In genomic region chr9:108776920-108777650, GRCh38 we compare ENCODE assay signal across 10 cellular contexts.
DNase-seq lines count a peak whose midpoint lies in the region; ATAC-seq, FAIRE-seq and TF ChIP-seq lines count a peak whose summit lies in the region.
"Had no signal": no experiment of that assay in that cellular context is flagged by ENCODE, and none has a peak within 500 bp of the region (broad histone marks: within the 10 kb centered on the region; RNA-seq: fewer than 3 reads in every experiment).

No MANE protein-coding gene starts in this region.

- H3K14ac ChIP-seq in trophoblast cell (ENCODE audit: low read length) = no peak overlapping the region

- no peak overlapping the region for H3K4me2 ChIP-seq in keratinocyte (ENCODE audit: control insufficient read depth, extremely low read depth, insufficient read depth, low read depth, low read length)
- no peak overlapping the region for H3K4me2 ChIP-seq in trophoblast cell (ENCODE audit: low read length)

- dilution Hi-C loops in keratinocyte (cut with MboI; ENCODE audit: extremely low pct_ligation_motif_present, low sequenced_read_pairs) = loop anchor here (5.0 kb wide), 1 partner anchor 50 kb away; no protein-coding TSS in a partner anchor

- H3K79me1 ChIP-seq in trophoblast cell (ENCODE audit: low read length) = no peaks in the 10 kb centered on the region

- H3K36me3 ChIP-seq in keratinocyte (ENCODE audit: control insufficient read depth in 2 of 2, extremely low read depth in 1 of 2, insufficient read depth in 2 of 2, low read length in 2 of 2) = no peaks in the 10 kb centered on the region
- no peaks in the 10 kb centered on the region for H3K36me3 ChIP-seq in trophoblast cell (ENCODE audit: control insufficient read depth in 1 of 2, insufficient read depth in 2 of 2, low read length in 2 of 2)

- H3K4me3 ChIP-seq in keratinocyte (ENCODE audit: control insufficient read depth in 2 of 3, extremely low read depth in 1 of 3, insufficient read depth in 2 of 3, low read depth in 1 of 3, low read length in 3 of 3) = no peak overlapping the region
- no peak overlapping the region for H3K4me3 ChIP-seq in trophoblast cell (ENCODE audit: low read depth, low read length)
- H3K4me3 ChIP-seq: SK-N-MC had no signal

- ATAC-seq in GM18519 (IDR thresholded peaks at IDR 0.05; ENCODE audit: low FRiP score, unreplicated experiment) = no peak

- H3K9ac ChIP-seq in keratinocyte (ENCODE audit: control insufficient read depth, extremely low read depth, insufficient read depth, low read length) (no peak overlapping the region), trophoblast cell (ENCODE audit: low read length) (no peak overlapping the region)

- H3K9me3 ChIP-seq in keratinocyte (ENCODE audit: control insufficient read depth, low read depth, low read length) = no peaks in the 10 kb centered on the region
- H3K9me3 ChIP-seq in trophoblast cell (ENCODE audit: insufficient read depth, low read depth, low read length) = peaks cover 1% of the 10 kb centered on the region

- no peak overlapping the region for H3K4ac ChIP-seq in trophoblast cell (ENCODE audit: low read depth, low read length)

- H4K91ac ChIP-seq in trophoblast cell (ENCODE audit: low read depth, low read length) = no peak overlapping the region

- H4K8ac ChIP-seq in trophoblast cell (ENCODE audit: low read depth, low read length) = no peak overlapping the region

- H3K23ac ChIP-seq in trophoblast cell (ENCODE audit: low read length) = no peak overlapping the region

- TF ChIP-seq CTCF in VCaP (conservative IDR thresholded peaks at IDR 0.05) (peak; percentile 61), keratinocyte (optimal IDR thresholded peaks at IDR 0.05 in 1 of 3, IDR thresholded peaks at IDR 0.05 in 1 of 3, conservative IDR thresholded peaks at IDR 0.05 in 1 of 3; ENCODE audit: extremely low read depth in 1 of 3, insufficient read depth in 2 of 3, low read length in 3 of 3) (peak; percentile 46 to 54 (median 50))

- H3K9me1 ChIP-seq in keratinocyte (ENCODE audit: control insufficient read depth, extremely low read depth, insufficient read depth, low read length) = peaks cover 2% of the 10 kb centered on the region

- no peak overlapping the region for H2BK5ac ChIP-seq in trophoblast cell (ENCODE audit: low read depth, low read length, poor library complexity)

- FAIRE-seq in keratinocyte (lab: Jason Lieb, UNC) = peak; percentile 5

- H3K18ac ChIP-seq in trophoblast cell (ENCODE audit: low read length) = no peak overlapping the region

- H4K12ac ChIP-seq in trophoblast cell (ENCODE audit: low read depth, low read length) = no peak overlapping the region

- H3K27ac ChIP-seq in VCaP = no peak overlapping the region
- H3K27ac ChIP-seq in keratinocyte (ENCODE audit: control insufficient read depth, insufficient read depth, low read length) = no peak overlapping the region
- H3K27ac ChIP-seq in trophoblast cell (ENCODE audit: low read depth, low read length) = no peak overlapping the region

- no CpG with 5 or more reads among the region's 4 CpGs for WGBS in trophoblast cell (ENCODE audit: extremely low coverage, insufficient coverage, insufficient read length)

- H3K79me2 ChIP-seq in keratinocyte (ENCODE audit: control insufficient read depth, insufficient read depth, low read length) (no peaks in the 10 kb centered on the region), trophoblast cell (ENCODE audit: control insufficient read depth, insufficient read depth, low read length, poor library complexity) (no peaks in the 10 kb centered on the region)

- H4K20me1 ChIP-seq in keratinocyte (ENCODE audit: control insufficient read depth, extremely low read depth, insufficient read depth, low read length) = no peaks in the 10 kb centered on the region

- peaks cover 23% of the 10 kb centered on the region for H3K4me1 ChIP-seq in keratinocyte (ENCODE audit: control insufficient read depth, extremely low read depth, insufficient read depth, low read length)
- no peaks in the 10 kb centered on the region for H3K4me1 ChIP-seq in trophoblast cell (ENCODE audit: control insufficient read depth in 1 of 2, insufficient read depth in 2 of 2, low read length in 2 of 2)

- H2AFZ ChIP-seq in keratinocyte (ENCODE audit: control insufficient read depth, low read length) = no peak overlapping the region
- H2AFZ ChIP-seq in trophoblast cell (ENCODE audit: insufficient read depth, low read length, poor library complexity) = no peak overlapping the region

- DNase-seq in COLO668 (lab: John Stamatoyannopoulos, UW; ENCODE audit: unreplicated experiment) = peak; percentile 13
- peak; percentile 59 for DNase-seq in HT1080 (ENCODE audit: low read depth)
- no peak for DNase-seq in keratinocyte (ENCODE audit: low read depth, low spot score)
- DNase-seq in activated CD8-positive, alpha-beta memory T cell treated with anti-CD3 and anti-CD28 coated beads for 24 hours = no peak
- DNase-seq in trophoblast cell = no peak
- no peak for DNase-seq in hepatic stellate cell (ENCODE audit: low spot score)
- DNase-seq: stimulated activated CD4-positive, alpha-beta T cell treated with anti-CD3 and anti-CD28 coated beads, Interleukin-15, amount 100 ng/mL, for 24 hours had no signal

- no peaks in the 10 kb centered on the region for H3K27me3 ChIP-seq in keratinocyte (ENCODE audit: control insufficient read depth, extremely low read depth, insufficient read depth, low read length)
- no peaks in the 10 kb centered on the region for H3K27me3 ChIP-seq in trophoblast cell (ENCODE audit: insufficient read depth, low read length)

- no peak overlapping the region for H2BK12ac ChIP-seq in trophoblast cell (ENCODE audit: low read length)

- no peak overlapping the region for H2AK5ac ChIP-seq in trophoblast cell (ENCODE audit: low read length)

- H2BK120ac ChIP-seq in trophoblast cell (ENCODE audit: insufficient read depth, low read length, poor library complexity) = no peak overlapping the region

Comparison
In these comparisons a context has a peak if more than half of its experiments do, and no peak if none do; other contexts are left out.
1. DNase-seq: peak in COLO668 (single experiment) and HT1080 (single experiment); none in keratinocyte (single experiment), activated CD8-positive, alpha-beta memory T cell treated with anti-CD3 and anti-CD28 coated beads for 24 hours (single experiment), trophoblast cell (0 of 2) and hepatic stellate cell (single experiment).